In the genomic region with DNA sequence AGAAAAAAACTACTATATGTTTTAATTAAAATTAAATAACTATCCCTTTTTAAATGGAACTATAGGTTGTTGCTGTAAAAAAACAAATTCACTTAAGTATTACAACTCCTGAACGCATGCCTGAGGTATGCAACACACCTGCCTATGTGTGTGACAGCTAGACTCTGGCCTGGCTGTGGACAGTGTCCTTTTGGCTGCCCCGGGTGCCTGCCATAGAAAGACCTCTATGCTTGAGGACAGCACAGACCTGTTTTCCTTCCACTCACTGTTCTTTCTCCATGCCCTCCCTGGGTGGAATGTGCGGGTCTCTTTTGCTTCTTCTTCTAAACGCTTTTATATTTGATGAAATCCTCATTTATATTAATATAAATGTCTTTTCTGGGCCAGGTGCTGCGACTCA, we compare ENCODE assay signal across 27 cellular contexts. TPM values are rescaled to one million over a fixed set of nuclear protein-coding genes. Genes with fewer than 3 reads are reported as not detected.
DNase-seq lines count a peak whose midpoint lies in the region; ATAC-seq, FAIRE-seq and TF ChIP-seq lines count a peak whose summit lies in the region.
"Had no signal": no experiment of that assay in that cellular context is flagged by ENCODE, and none has a peak within 500 bp of the region (broad histone marks: within the 10 kb centered on the region; RNA-seq: fewer than 3 reads in every experiment).

No MANE protein-coding gene starts in this region.

- POLR2A ChIA-PET in activated CD8-positive, alpha-beta T cell treated with anti-CD3 and anti-CD28 coated beads, Interleukin-2, amount 10 ng/mL, durations not matched to agents 7 days and 5 days (lab: Charles Lee): no interaction called here

- DNase-seq in D721Med (ENCODE audit: insufficient read length, low spot score) (peak; percentile 7), left lobe of liver (ENCODE audit: low spot score) (no peak), sigmoid colon (peak; percentile 38), T-helper 1 cell (no peak), chondrocyte (ENCODE audit: low spot score) (no peak)
- no peak for DNase-seq in activated CD8-positive, alpha-beta T cell treated with anti-CD3 and anti-CD28 coated beads, Interleukin-2, amount 10 ng/mL, durations not matched to agents 7 days and 5 days
- DNase-seq: AML-193; Caco-2; Calu3; CD4-positive, alpha-beta T cell; CD8-positive, alpha-beta T cell; DMS 273 treated with DMSO at 0.1 percent for 48 hours; DMS153; DMS53; DMS79; DND-41; EL; GDM1 had no signal

- no peaks in the 10 kb centered on the region for H4K20me1 ChIP-seq in KMS-11 (ENCODE audit: insufficient read depth)
- H4K20me1 ChIP-seq: BLaER1 treated with 17β-estradiol and CSF1 and Interleukin-3, amounts not matched to agents 10 nM and 100 nM had no signal

- intact Hi-C loops in sigmoid colon (cut with DNase I): no loop called here

- H3K27ac ChIP-seq in KMS-11 (no peak overlapping the region), sigmoid colon (no peak overlapping the region)
- H3K27ac ChIP-seq: 22Rv1; A549; BLaER1 treated with 17β-estradiol and CSF1 and Interleukin-3, amounts not matched to agents 10 nM and 100 nM; C4-2B had no signal

- H3K4me1 ChIP-seq in KMS-11 (ENCODE audit: low read depth, poor library complexity, severe bottlenecking): peaks cover 47% of the 10 kb centered on the region
- no peaks in the 10 kb centered on the region for H3K4me1 ChIP-seq in sigmoid colon

- no peaks in the 10 kb centered on the region for H3K9me3 ChIP-seq in sigmoid colon
- H3K9me3 ChIP-seq: A549, Caco-2 had no signal

- no peak overlapping the region for H3K4me3 ChIP-seq in KMS-11 (IDR thresholded peaks at IDR 0.05; ENCODE audit: insufficient read depth, low read depth, low read length)
- H3K4me3 ChIP-seq in sigmoid colon: no peak overlapping the region
- H3K4me3 ChIP-seq: A549; BLaER1 treated with 17β-estradiol and CSF1 and Interleukin-3, amounts not matched to agents 10 nM and 100 nM; GM12878 had no signal

- CTCF ChIA-PET in activated CD8-positive, alpha-beta T cell treated with anti-CD3 and anti-CD28 coated beads, Interleukin-2, amount 10 ng/mL, durations not matched to agents 7 days and 5 days (lab: Charles Lee): no interaction called here

- no peaks in the 10 kb centered on the region for H3K9me3 Mint-ChIP-seq in activated CD8-positive, alpha-beta T cell treated with anti-CD3 and anti-CD28 coated beads, Interleukin-2, amount 10 ng/mL, durations not matched to agents 7 days and 5 days (ENCODE audit: insufficient read depth)
- no peaks in the 10 kb centered on the region for H3K9me3 Mint-ChIP-seq in chondrocyte (ENCODE audit: low read depth)
- H3K9me3 Mint-ChIP-seq: CD4-positive, alpha-beta T cell; CD8-positive, alpha-beta T cell had no signal

- no peak for TF ChIP-seq POLR2A in sigmoid colon (IDR thresholded peaks at IDR 0.05)

- H3K4me1 Mint-ChIP-seq in activated CD8-positive, alpha-beta T cell treated with anti-CD3 and anti-CD28 coated beads, Interleukin-2, amount 10 ng/mL, durations not matched to agents 7 days and 5 days (ENCODE audit: low read depth): no peaks in the 10 kb centered on the region
- peaks cover 21% of the 10 kb centered on the region for H3K4me1 Mint-ChIP-seq in chondrocyte (ENCODE audit: low read depth)

- no peak overlapping the region for H3K27ac Mint-ChIP-seq in activated CD8-positive, alpha-beta T cell treated with anti-CD3 and anti-CD28 coated beads, Interleukin-2, amount 10 ng/mL, durations not matched to agents 7 days and 5 days
- no peak overlapping the region for H3K27ac Mint-ChIP-seq in chondrocyte (ENCODE audit: unreplicated experiment)
- H3K27ac Mint-ChIP-seq: B cell; CD4-positive, alpha-beta T cell; CD8-positive, alpha-beta T cell had no signal

- no peak for TF ChIP-seq CTCF in D721Med (IDR thresholded peaks at IDR 0.05; ENCODE audit: insufficient read depth, missing control alignments)
- TF ChIP-seq CTCF in KMS-11 (conservative IDR thresholded peaks at IDR 0.05; ENCODE audit: low read depth, low read length): no peak
- no peak for TF ChIP-seq CTCF in sigmoid colon (IDR thresholded peaks at IDR 0.05)
- TF ChIP-seq CTCF in chondrocyte (IDR thresholded peaks at IDR 0.05): no peak

- H3K36me3 ChIP-seq in KMS-11 (ENCODE audit: insufficient read depth) (no peaks in the 10 kb centered on the region), sigmoid colon (no peaks in the 10 kb centered on the region)
- H3K36me3 ChIP-seq: BLaER1 treated with 17β-estradiol and CSF1 and Interleukin-3, amounts not matched to agents 10 nM and 100 nM had no signal

- FAIRE-seq in D721Med (lab: Jason Lieb, UNC): no peak
- FAIRE-seq: A549, GM12878, GM12892, GM18507 had no signal

- H3K4me2 ChIP-seq in KMS-11: 0 out of 2 replicates have a peak overlapping the region, but pooled peaks have one; percentile 22
- H3K4me2 ChIP-seq: A549; BLaER1 treated with 17β-estradiol and CSF1 and Interleukin-3, amounts not matched to agents 10 nM and 100 nM had no signal

- no peak for TF ChIP-seq EP300 in sigmoid colon (IDR thresholded peaks at IDR 0.05)

- peaks cover 1% of the 10 kb centered on the region; the same call in 1 of the 2 replicates for H3K79me2 ChIP-seq in KMS-11 (ENCODE audit: insufficient read depth, low read depth)

- H3K36me3 Mint-ChIP-seq in activated CD8-positive, alpha-beta T cell treated with anti-CD3 and anti-CD28 coated beads, Interleukin-2, amount 10 ng/mL, durations not matched to agents 7 days and 5 days (ENCODE audit: low read depth): no peaks in the 10 kb centered on the region
- no peaks in the 10 kb centered on the region for H3K36me3 Mint-ChIP-seq in chondrocyte (ENCODE audit: low read depth)
- H3K36me3 Mint-ChIP-seq: CD8-positive, alpha-beta T cell had no signal

- WGBS in sigmoid colon, 2 donors: 83 to 93% methylated on average over 5 of the region's 5 CpGs

- H3K4me3 Mint-ChIP-seq in activated CD8-positive, alpha-beta T cell treated with anti-CD3 and anti-CD28 coated beads, Interleukin-2, amount 10 ng/mL, durations not matched to agents 7 days and 5 days: no peak overlapping the region
- no peak overlapping the region for H3K4me3 Mint-ChIP-seq in chondrocyte (ENCODE audit: unreplicated experiment)
- H3K4me3 Mint-ChIP-seq: B cell; CD4-positive, alpha-beta T cell; CD8-positive, alpha-beta T cell had no signal

- no peak overlapping the region for H2AFZ ChIP-seq in KMS-11 (ENCODE audit: low read depth)

- no peaks in the 10 kb centered on the region for H3K27me3 ChIP-seq in KMS-11 (ENCODE audit: insufficient read depth, low read depth)
- no peaks in the 10 kb centered on the region for H3K27me3 ChIP-seq in sigmoid colon
- H3K27me3 ChIP-seq: BLaER1 treated with 17β-estradiol and CSF1 and Interleukin-3, amounts not matched to agents 10 nM and 100 nM had no signal

- ATAC-seq in left lobe of liver: peak; percentile 40
- ATAC-seq in activated CD8-positive, alpha-beta T cell treated with anti-CD3 and anti-CD28 coated beads, Interleukin-2, amount 10 ng/mL, durations not matched to agents 7 days and 5 days: no peak
- ATAC-seq: A549; CD8-positive, alpha-beta T cell; GM12878 had no signal

- H3K27me3 Mint-ChIP-seq in activated CD8-positive, alpha-beta T cell treated with anti-CD3 and anti-CD28 coated beads, Interleukin-2, amount 10 ng/mL, durations not matched to agents 7 days and 5 days (ENCODE audit: low read depth): no peaks in the 10 kb centered on the region
- no peaks in the 10 kb centered on the region for H3K27me3 Mint-ChIP-seq in chondrocyte (ENCODE audit: low read depth)
- H3K27me3 Mint-ChIP-seq: B cell; CD4-positive, alpha-beta T cell had no signal

- no peak overlapping the region for H3K9ac ChIP-seq in KMS-11
- H3K9ac ChIP-seq: BLaER1 treated with 17β-estradiol and CSF1 and Interleukin-3, amounts not matched to agents 10 nM and 100 nM had no signal

RNA-seq across cellular contexts. Expression of gene PPIA, which starts 6.5 kb away (rescaled TPM):
- total RNA-seq in left lobe of liver (532 TPM), sigmoid colon (1,000 to 10,000 TPM; 1,033 to 1,396 (median 1,180) TPM), chondrocyte (1,108 to 1,479 TPM (median 1,462 TPM) in 3 replicates)
- 1,000 to 10,000 TPM; 3,100 to 3,915 (median 3,764) TPM for polyA plus RNA-seq in sigmoid colon
- total RNA-seq in activated CD8-positive, alpha-beta T cell treated with anti-CD3 and anti-CD28 coated beads, Interleukin-2, amount 10 ng/mL, durations not matched to agents 7 days and 5 days: 1,000 to 10,000 TPM; 2,568 to 2,621 TPM

RNA-seq across cellular contexts. Expression of gene ZMIZ2, which starts 41.3 kb away (rescaled TPM):
- 37.5 TPM for total RNA-seq in left lobe of liver
- 10 to 100 TPM; 11.1 to 44.6 (median 12.5) TPM for total RNA-seq in sigmoid colon
- 10 to 100 TPM in 1 of 3 donors, 1 to 10 TPM in 2; 8.4 to 64.7 (median 8.6) TPM for polyA plus RNA-seq in sigmoid colon
- total RNA-seq in activated CD8-positive, alpha-beta T cell treated with anti-CD3 and anti-CD28 coated beads, Interleukin-2, amount 10 ng/mL, durations not matched to agents 7 days and 5 days: 10 to 100 TPM; 77.8 to 80.7 TPM
- 68.5 to 73.5 TPM (median 72.6 TPM) in 3 replicates for total RNA-seq in chondrocyte

RNA-seq across cellular contexts. Expression of gene H2AZ2, which starts 57.9 kb away (rescaled TPM):
- total RNA-seq in left lobe of liver: 64.6 TPM
- 100 to 1,000 TPM; 158 to 211 (median 207) TPM for total RNA-seq in sigmoid colon
- 100 to 1,000 TPM in 2 of 3 donors, 10 to 100 TPM in 1; 97.3 to 140 (median 131) TPM for polyA plus RNA-seq in sigmoid colon
- total RNA-seq in activated CD8-positive, alpha-beta T cell treated with anti-CD3 and anti-CD28 coated beads, Interleukin-2, amount 10 ng/mL, durations not matched to agents 7 days and 5 days: 100 to 1,000 TPM; 435 to 439 TPM
- total RNA-seq in chondrocyte: 119 to 139 TPM (median 126 TPM) in 3 replicates

Comparison
In these comparisons a context has a peak if more than half of its experiments do, and no peak if none do; other contexts are left out.
1. DNase-seq: peak in D721Med (single experiment) and sigmoid colon (single experiment); none in left lobe of liver (single experiment), T-helper 1 cell (0 of 5), activated CD8-positive, alpha-beta T cell treated with anti-CD3 and anti-CD28 coated beads, Interleukin-2, amount 10 ng/mL, durations not matched to agents 7 days and 5 days (single experiment) and chondrocyte (single experiment).